In genomic region chr2:221969087-221969829, GRCh38 we compare ENCODE assay signal across 8 cellular contexts.
DNase-seq lines count a peak whose midpoint lies in the region; ATAC-seq and TF ChIP-seq lines count a peak whose summit lies in the region.

No MANE protein-coding gene starts in this region.

- H3K27ac Mint-ChIP-seq in CD4-positive, alpha-beta memory T cell: no peak overlapping the region

- H3K27ac ChIP-seq in CD4-positive, alpha-beta memory T cell (ENCODE audit: low read depth, low read length): no peak overlapping the region
- H3K27ac ChIP-seq in foreskin keratinocyte: no peak overlapping the region

- H3K4me1 Mint-ChIP-seq in CD4-positive, alpha-beta memory T cell: no peaks in the 10 kb centered on the region

- no peaks in the 10 kb centered on the region for H3K9me3 ChIP-seq in CD4-positive, alpha-beta memory T cell (ENCODE audit: control insufficient read depth in 1 of 2, low read length in 2 of 2)

- H3K4me3 Mint-ChIP-seq in CD4-positive, alpha-beta memory T cell: no peak overlapping the region

- H3K27me3 Mint-ChIP-seq in CD4-positive, alpha-beta memory T cell: peaks cover 3 to 8% of the 10 kb centered on the region in 2 donors

- DNase-seq in CD4-positive, alpha-beta memory T cell: peak in 4 of 5 donors; percentile 2 to 20 (median 12)
- DNase-seq in Jurkat, Clone E6-1 (ENCODE audit: low read depth, low spot score): peak; percentile 12
- DNase-seq in SHP77 treated with DMSO at 0.1 percent for 48 hours (lab: John Stamatoyannopoulos, UW) (peak; percentile 27), foreskin keratinocyte (peak in 1 of 2 donors; percentile 20), pulmonary artery endothelial cell (ENCODE audit: low read depth, low spot score) (peak; percentile 3)

- H3K36me3 Mint-ChIP-seq in CD4-positive, alpha-beta memory T cell: no peaks in the 10 kb centered on the region

- no peaks in the 10 kb centered on the region for H3K27me3 ChIP-seq in CD4-positive, alpha-beta memory T cell (ENCODE audit: insufficient read depth, low read length)
- H3K27me3 ChIP-seq in foreskin keratinocyte: peaks cover 2% of the 10 kb centered on the region

- TF ChIP-seq CTCF in foreskin keratinocyte (conservative IDR thresholded peaks at IDR 0.05): peak; percentile 85

- H3K4me3 ChIP-seq in CD4-positive, alpha-beta memory T cell (ENCODE audit: low read length in 2 of 2): no peak overlapping the region
- H3K4me3 ChIP-seq in Jurkat, Clone E6-1 (ENCODE audit: low read length): no peak overlapping the region

- ATAC-seq in GM18907 (IDR thresholded peaks at IDR 0.05; ENCODE audit: unreplicated experiment): peak; percentile 76
- peak; percentile 72 for ATAC-seq in foreskin keratinocyte
- no peak for ATAC-seq in HG02623 (IDR thresholded peaks at IDR 0.05; ENCODE audit: unreplicated experiment)
- no peak for ATAC-seq in GM21717 (IDR thresholded peaks at IDR 0.05; ENCODE audit: unreplicated experiment)

- H3K9me3 Mint-ChIP-seq in CD4-positive, alpha-beta memory T cell: no peaks in the 10 kb centered on the region

- CTCF ChIA-PET in CD4-positive, alpha-beta memory T cell (lab: Charles Lee; ENCODE audit: partially characterized antibody): no interaction called here

- no peaks in the 10 kb centered on the region for H3K4me1 ChIP-seq in CD4-positive, alpha-beta memory T cell (ENCODE audit: insufficient read depth, low read length)
- H3K4me1 ChIP-seq in foreskin keratinocyte: no peaks in the 10 kb centered on the region

- intact Hi-C loops in CD4-positive, alpha-beta memory T cell (cut with micrococcal nuclease): loop anchor here (1.0 kb wide), 1 partner anchor 1282 kb away; no protein-coding TSS in a partner anchor

- POLR2A ChIA-PET in CD4-positive, alpha-beta memory T cell (lab: Charles Lee; ENCODE audit: partially characterized antibody): no interaction called here

- no peaks in the 10 kb centered on the region for H3K36me3 ChIP-seq in CD4-positive, alpha-beta memory T cell (ENCODE audit: insufficient read depth, low read length)

Comparison
In these comparisons a context has a peak if more than half of its experiments do, and no peak if none do; other contexts are left out.
1. ATAC-seq: peak in GM18907 (single experiment) and foreskin keratinocyte (single experiment); none in HG02623 (single experiment) and GM21717 (single experiment).